ENCODE assay signal across 25 cellular contexts in the genomic region with DNA sequence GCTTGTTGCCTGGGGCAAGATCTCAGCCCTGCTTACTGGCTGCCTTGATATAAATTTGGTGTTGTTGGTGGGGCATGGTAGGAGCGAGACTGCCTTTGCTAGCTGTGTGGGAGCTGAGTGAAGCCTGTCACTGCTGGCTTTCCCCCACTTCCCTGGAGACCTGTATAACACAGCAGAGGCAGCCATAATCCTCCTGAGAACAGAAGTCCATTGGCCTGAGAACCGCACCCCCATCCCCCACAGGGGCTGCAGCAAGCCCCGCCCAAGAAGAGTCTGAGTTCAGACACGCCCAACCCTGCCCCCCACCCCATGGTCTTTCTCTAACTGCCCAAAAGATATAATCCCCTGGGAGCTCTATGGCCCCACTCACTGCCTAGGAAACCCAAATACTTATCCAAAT. TPM values are rescaled to one million over a fixed set of nuclear protein-coding genes. Genes with fewer than 3 reads are reported as not detected.
"Had no signal": no experiment of that assay in that cellular context is flagged by ENCODE, and none has a peak within 500 bp of the region (broad histone marks: within the 10 kb centered on the region; RNA-seq: fewer than 3 reads in every experiment).

No MANE protein-coding gene starts in this region.

- FAIRE-seq: bronchial epithelial cell, endometrium had no signal

- H3K4me2 ChIP-seq: smooth muscle cell had no signal

- H3K4me3 ChIP-seq: colonic mucosa, left lung, lung, sigmoid colon, smooth muscle cell, thoracic aorta, vagina had no signal

- ATAC-seq: activated T-cell treated with anti-CD3 and anti-CD28 coated beads, Interleukin-2, amount 50 U/mL, for 72 hours; foreskin keratinocyte; left lung; stimulated activated naive B cell treated with anti-CD40 and anti-IgM and Interleukin-4, amounts not matched to agents 10 μg/mL and 1 μg/mL and 100 μg/mL, for 72 hours had no signal

- DNase-seq: activated CD4-positive, alpha-beta memory T cell treated with anti-CD3 and anti-CD28 coated beads, Interleukin-2, amount 10 ng/mL, durations not matched to agents 7 days and 5 days; activated CD4-positive, alpha-beta T cell treated with anti-CD3 and anti-CD28 coated beads for 48 hours; activated effector memory CD4-positive, alpha-beta T cell treated with Interleukin-2 at 50 U/mL for 16 hours; activated naive CD4-positive, alpha-beta T cell treated with anti-CD3 and anti-CD28 coated beads for 36 hours; activated naive CD8-positive, alpha-beta T cell treated with anti-CD3 and anti-CD28 coated beads, Interleukin-2, amount 10 ng/mL, durations not matched to agents 7 days and 5 days; activated T-cell treated with anti-CD3 and anti-CD28 coated beads, Interleukin-2, amount 50 U/mL, for 72 hours; amniotic stem cell; colonic mucosa; foreskin keratinocyte; immature natural killer cell; left lung; naive B cell; posterior cingulate gyrus; sigmoid colon; stimulated activated CD4-positive, alpha-beta T cell treated with anti-CD3 and anti-CD28 coated beads, Interleukin-15, amount 100 ng/mL, for 24 hours; stimulated activated CD4-positive, alpha-beta T cell treated with anti-CD3 and anti-CD28 coated beads, Interleukin-2, amount 100 ng/mL, for 48 hours; stimulated activated CD8-positive, alpha-beta memory T cell treated with anti-CD3 and anti-CD28 coated beads, Interleukin-4, amount 100 ng/mL, for 48 hours; stimulated activated naive B cell treated with anti-CD40 and anti-IgM and Interleukin-4, amounts not matched to agents 10 μg/mL and 1 μg/mL and 100 μg/mL, for 72 hours; T1000 had no signal

- H3K4me1 ChIP-seq: colonic mucosa, foreskin keratinocyte, left lung, vagina had no signal

- H3K27me3 ChIP-seq: colonic mucosa, foreskin keratinocyte, left lung, sigmoid colon, vagina had no signal

- H3K36me3 ChIP-seq: colonic mucosa, left lung, sigmoid colon, thoracic aorta, vagina had no signal

- H3K9me3 ChIP-seq: colonic mucosa, sigmoid colon, thoracic aorta, vagina had no signal

- H3K27ac ChIP-seq: colonic mucosa, foreskin keratinocyte, left lung, sigmoid colon, thoracic aorta, vagina had no signal

RNA-seq across cellular contexts. Expression of a gene that starts 39.2 kb away (rescaled TPM):
- total RNA-seq: activated CD4-positive, alpha-beta memory T cell treated with anti-CD3 and anti-CD28 coated beads, Interleukin-2, amount 10 ng/mL, durations not matched to agents 7 days and 5 days; activated naive CD4-positive, alpha-beta T cell treated with anti-CD3 and anti-CD28 coated beads for 36 hours; activated naive CD8-positive, alpha-beta T cell treated with anti-CD3 and anti-CD28 coated beads, Interleukin-2, amount 10 ng/mL, durations not matched to agents 7 days and 5 days had no signal
